In genomic region chr4:43351970-43352806, GRCh38 we compare ENCODE assay signal across 16 cellular contexts.
DNase-seq lines count a peak whose midpoint lies in the region; ATAC-seq, FAIRE-seq and TF ChIP-seq lines count a peak whose summit lies in the region.
"Had no signal": no experiment of that assay in that cellular context is flagged by ENCODE, and none has a peak within 500 bp of the region (broad histone marks: within the 10 kb centered on the region; RNA-seq: fewer than 3 reads in every experiment).

No MANE protein-coding gene starts in this region.

- H3K36me3 ChIP-seq in HepG2 (replicated peaks in 1 of 2; ENCODE audit: control insufficient read depth in 1 of 2, insufficient read depth in 2 of 2, low read length in 2 of 2) (no peaks in the 10 kb centered on the region), right lobe of liver (no peaks in the 10 kb centered on the region), osteoblast (ENCODE audit: insufficient read depth, low read length) (no peaks in the 10 kb centered on the region), brain microvascular endothelial cell (replicated peaks) (no peaks in the 10 kb centered on the region)
- H3K36me3 ChIP-seq: BLaER1 treated with 17β-estradiol and CSF1 and Interleukin-3, amounts not matched to agents 10 nM and 100 nM; HAP-1 had no signal

- peak; percentile 86 for DNase-seq in HepG2 (ENCODE audit: low spot score)
- no peak for DNase-seq in right lobe of liver
- DNase-seq in epithelial cell of esophagus (ENCODE audit: low read depth), result peak; percentile 26
- no peak for DNase-seq in osteoblast (ENCODE audit: insufficient read length, low spot score, missing footprints)
- DNase-seq in stimulated activated CD4-positive, alpha-beta T cell treated with anti-CD3 and anti-CD28 coated beads, Interleukin-2, amount 100 ng/mL, for 24 hours, result no peak
- DNase-seq in stimulated activated naive CD8-positive, alpha-beta T cell treated with anti-CD3 and anti-CD28 coated beads, Interleukin-15, amount 100 ng/mL, for 72 hours, result no peak
- DNase-seq in brain microvascular endothelial cell, result no peak
- DNase-seq: Calu3; CD8-positive, alpha-beta T cell had no signal

- H3K9me3 ChIP-seq in HepG2 (ENCODE audit: low read length) (peaks cover 17% of the 10 kb centered on the region), right lobe of liver (no peaks in the 10 kb centered on the region), osteoblast (ENCODE audit: low read depth, low read length) (no peaks in the 10 kb centered on the region)
- H3K9me3 ChIP-seq: BLaER1 treated with 17β-estradiol and CSF1 and Interleukin-3, amounts not matched to agents 10 nM and 100 nM; HAP-1 had no signal

- H3K27me3 ChIP-seq in HepG2 (ENCODE audit: control insufficient read depth in 1 of 2, insufficient read depth in 2 of 2, low read length in 2 of 2), result no peaks in the 10 kb centered on the region
- no peaks in the 10 kb centered on the region for H3K27me3 ChIP-seq in right lobe of liver
- H3K27me3 ChIP-seq in osteoblast (ENCODE audit: insufficient read depth, low read length), result no peaks in the 10 kb centered on the region
- H3K27me3 ChIP-seq in brain microvascular endothelial cell (replicated peaks), result no peaks in the 10 kb centered on the region
- H3K27me3 ChIP-seq: BLaER1 treated with 17β-estradiol and CSF1 and Interleukin-3, amounts not matched to agents 10 nM and 100 nM had no signal

- CTCF ChIA-PET in HepG2 (lab: Yijun Ruan, JAX; ENCODE audit: low intra/inter-chr PET ratio, low total read pairs), result no interaction called here

- H2AFZ ChIP-seq in HepG2 (ENCODE audit: low read length) (no peak overlapping the region), osteoblast (ENCODE audit: low read length) (peak overlapping the region; percentile 2)

- H3K27ac Mint-ChIP-seq in stimulated activated naive CD8-positive, alpha-beta T cell treated with anti-CD3 and anti-CD28 coated beads, Interleukin-15, amount 100 ng/mL, for 72 hours, result no peak overlapping the region
- H3K27ac Mint-ChIP-seq: B cell; CD8-positive, alpha-beta T cell had no signal

- TF ChIP-seq RAD21 in HepG2 (CRISPR knock-in tag; IDR thresholded peaks at IDR 0.05), result no peak

- H3K27me3 Mint-ChIP-seq in stimulated activated naive CD8-positive, alpha-beta T cell treated with anti-CD3 and anti-CD28 coated beads, Interleukin-15, amount 100 ng/mL, for 72 hours, result no peaks in the 10 kb centered on the region
- H3K27me3 Mint-ChIP-seq: B cell had no signal

- TF ChIP-seq CTCF in HepG2 (CRISPR knock-in tag; IDR thresholded peaks at IDR 0.05) (peak; percentile 67), right lobe of liver (IDR thresholded peaks at IDR 0.05) (no peak), epithelial cell of esophagus (IDR thresholded peaks at IDR 0.05; ENCODE audit: insufficient read depth, low read depth, low read length, missing control alignments) (no peak), osteoblast (IDR thresholded peaks at IDR 0.05; ENCODE audit: extremely low read depth, low read depth, low read length) (no peak), brain microvascular endothelial cell (IDR thresholded peaks at IDR 0.05; ENCODE audit: low read depth, low read length, missing control alignments) (no peak)

- H3K9me3 Mint-ChIP-seq in stimulated activated naive CD8-positive, alpha-beta T cell treated with anti-CD3 and anti-CD28 coated beads, Interleukin-15, amount 100 ng/mL, for 72 hours, result peaks cover 0 to 7% of the 10 kb centered on the region in 2 donors

- TF ChIP-seq EP300 in HepG2 (IDR thresholded peaks at IDR 0.05; ENCODE audit: low read depth in 2 of 2, low read length in 2 of 2) (peak in 1 of 2 experiments; percentile 52; a peak in 1 of 4 replicates), HepG2 (CRISPR knock-in tag; IDR thresholded peaks at IDR 0.05; ENCODE audit: borderline replicate concordance) (no peak)

- peak overlapping the region; percentile 49 for H3K4me2 ChIP-seq in HepG2 (ENCODE audit: low read depth, low read length)
- no peak overlapping the region for H3K4me2 ChIP-seq in osteoblast (ENCODE audit: insufficient read depth, low read length)
- H3K4me2 ChIP-seq: BLaER1 treated with 17β-estradiol and CSF1 and Interleukin-3, amounts not matched to agents 10 nM and 100 nM had no signal

- no peaks in the 10 kb centered on the region for H3K4me1 Mint-ChIP-seq in stimulated activated naive CD8-positive, alpha-beta T cell treated with anti-CD3 and anti-CD28 coated beads, Interleukin-15, amount 100 ng/mL, for 72 hours
- H3K4me1 Mint-ChIP-seq: B cell had no signal

- intact Hi-C loops in HepG2 (cut with micrococcal nuclease; ENCODE audit: unreplicated experiment), result loop anchor here (1.0 to 5.0 kb wide), 2 partner anchors 105 to 120 kb away; no protein-coding TSS in a partner anchor
- intact Hi-C loops in right lobe of liver (cut with DNase I), result no loop called here

- no peak for FAIRE-seq in HepG2 (lab: Jason Lieb, UNC)
- FAIRE-seq: G401.6, GM12891, GM19239, H1 had no signal

- H3K4me3 ChIP-seq in HepG2 (replicated peaks in 1 of 3; ENCODE audit: insufficient read depth in 1 of 3, low read depth in 2 of 3, low read length in 3 of 3) (peak overlapping the region in 1 of 3 experiments; percentile 17; a peak in 1 of 6 replicates), right lobe of liver (no peak overlapping the region), epithelial cell of esophagus (ENCODE audit: low read length) (no peak overlapping the region), osteoblast (ENCODE audit: insufficient read depth, low read length) (no peak overlapping the region), brain microvascular endothelial cell (ENCODE audit: low read depth, low read length) (no peak overlapping the region)
- H3K4me3 ChIP-seq: BLaER1 treated with 17β-estradiol and CSF1 and Interleukin-3, amounts not matched to agents 10 nM and 100 nM; HAP-1 had no signal

- in situ Hi-C loops in HepG2 (cut with HindIII; ENCODE audit: extremely low pct_ligation_motif_present, low pct_unique_long_range_greater_than_20kb), result no loop called here
- in situ Hi-C loops in brain microvascular endothelial cell (cut with HindIII; ENCODE audit: low pct_ligation_motif_present, low sequenced_read_pairs), result no loop called here

- H3K9ac ChIP-seq in HepG2 (ENCODE audit: insufficient read depth, low read depth, low read length), result peak overlapping the region; percentile 13; the same call in 1 of the 2 replicates
- H3K9ac ChIP-seq: BLaER1 treated with 17β-estradiol and CSF1 and Interleukin-3, amounts not matched to agents 10 nM and 100 nM had no signal

- WGBS in HepG2 (ENCODE audit: low lambda C conversion rate), result 0% methylated on average over 1 of the region's 1 CpG
- 33% methylated on average over 1 of the region's 1 CpG for WGBS in right lobe of liver (ENCODE audit: insufficient coverage, low coverage, low lambda C conversion rate, missing lambda C conversion rate)

- no peaks in the 10 kb centered on the region for H4K20me1 ChIP-seq in HepG2 (ENCODE audit: insufficient read depth, low read length)
- H4K20me1 ChIP-seq in osteoblast (ENCODE audit: insufficient read depth, low read length), result no peaks in the 10 kb centered on the region
- H4K20me1 ChIP-seq: BLaER1 treated with 17β-estradiol and CSF1 and Interleukin-3, amounts not matched to agents 10 nM and 100 nM had no signal

- TF ChIP-seq POLR2A in HepG2 (IDR thresholded peaks at IDR 0.05; ENCODE audit: insufficient read depth in 1 of 2, low read depth in 2 of 2, low read length in 2 of 2) (no peak), right lobe of liver (IDR thresholded peaks at IDR 0.05) (no peak)

- BruUV-seq in HepG2 (replicated peaks; lab: Mats Ljungman, UMichigan), result no TSS peak

- ATAC-seq in HepG2 (peak; percentile 95), right lobe of liver (no peak)
- no peak for ATAC-seq in stimulated activated naive CD8-positive, alpha-beta T cell treated with anti-CD3 and anti-CD28 coated beads, Interleukin-15, amount 100 ng/mL, for 72 hours
- ATAC-seq: CD8-positive, alpha-beta T cell had no signal

- H3K4me1 ChIP-seq in HepG2 (ENCODE audit: insufficient read depth, low read length) (peaks cover 60% of the 10 kb centered on the region), right lobe of liver (no peaks in the 10 kb centered on the region), osteoblast (ENCODE audit: insufficient read depth, low read length) (no peaks in the 10 kb centered on the region)
- H3K4me1 ChIP-seq: BLaER1 treated with 17β-estradiol and CSF1 and Interleukin-3, amounts not matched to agents 10 nM and 100 nM; HAP-1 had no signal

- POLR2A ChIA-PET in HepG2 (lab: Yijun Ruan, JAX), result interaction anchor here (0.7 to 0.8 kb wide), 2 partner anchors 8 to 9 kb away, joined by 3 read pairs; no protein-coding TSS in a partner anchor

- no peaks in the 10 kb centered on the region for H3K79me2 ChIP-seq in HepG2 (ENCODE audit: insufficient read depth, low read length)
- no peaks in the 10 kb centered on the region for H3K79me2 ChIP-seq in osteoblast (ENCODE audit: insufficient read depth, low read length)

- H3K27ac ChIP-seq in HepG2 (ENCODE audit: extremely low read length, insufficient read depth, low read length) (peak overlapping the region; percentile 63), right lobe of liver (no peak overlapping the region), osteoblast (ENCODE audit: low read depth, low read length) (no peak overlapping the region), brain microvascular endothelial cell (no peak overlapping the region)
- H3K27ac ChIP-seq: BLaER1 treated with 17β-estradiol and CSF1 and Interleukin-3, amounts not matched to agents 10 nM and 100 nM had no signal

- no peak overlapping the region for H3K4me3 Mint-ChIP-seq in stimulated activated naive CD8-positive, alpha-beta T cell treated with anti-CD3 and anti-CD28 coated beads, Interleukin-15, amount 100 ng/mL, for 72 hours
- H3K4me3 Mint-ChIP-seq: B cell; CD8-positive, alpha-beta T cell had no signal

TF ChIP-seq in HepG2, 621 proteins besides CTCF, POLR2A, EP300 and RAD21 (continues in another document):
- no peak for TF ChIP-seq ZNF652 (CRISPR knock-in tag; IDR thresholded peaks at IDR 0.05; ENCODE audit: borderline replicate concordance, low read depth)
- TF ChIP-seq ARNTL (CRISPR knock-in tag; IDR thresholded peaks at IDR 0.05), result no peak
- TF ChIP-seq, protein P1, sequence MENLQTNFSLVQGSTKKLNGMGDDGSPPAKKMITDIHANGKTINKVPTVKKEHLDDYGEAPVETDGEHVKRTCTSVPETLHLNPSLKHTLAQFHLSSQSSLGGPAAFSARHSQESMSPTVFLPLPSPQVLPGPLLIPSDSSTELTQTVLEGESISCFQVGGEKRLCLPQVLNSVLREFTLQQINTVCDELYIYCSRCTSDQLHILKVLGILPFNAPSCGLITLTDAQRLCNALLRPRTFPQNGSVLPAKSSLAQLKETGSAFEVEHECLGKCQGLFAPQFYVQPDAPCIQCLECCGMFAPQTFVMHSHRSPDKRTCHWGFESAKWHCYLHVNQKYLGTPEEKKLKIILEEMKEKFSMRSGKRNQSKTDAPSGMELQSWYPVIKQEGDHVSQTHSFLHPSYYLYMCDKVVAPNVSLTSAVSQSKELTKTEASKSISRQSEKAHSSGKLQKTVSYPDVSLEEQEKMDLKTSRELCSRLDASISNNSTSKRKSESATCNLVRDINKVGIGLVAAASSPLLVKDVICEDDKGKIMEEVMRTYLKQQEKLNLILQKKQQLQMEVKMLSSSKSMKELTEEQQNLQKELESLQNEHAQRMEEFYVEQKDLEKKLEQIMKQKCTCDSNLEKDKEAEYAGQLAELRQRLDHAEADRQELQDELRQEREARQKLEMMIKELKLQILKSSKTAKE (CRISPR knock-in tag; IDR thresholded peaks at IDR 0.05; ENCODE audit: borderline replicate concordance), result no peak
- no peak for TF ChIP-seq RBM39 (IDR thresholded peaks at IDR 0.05; ENCODE audit: low read depth, low read length, poor library complexity, severe bottlenecking)

Comparison
In these comparisons a context has a peak if more than half of its experiments do, and no peak if none do; other contexts are left out.
1. DNase-seq: peak in HepG2 (single experiment) and epithelial cell of esophagus (single experiment); none in right lobe of liver (0 of 3), osteoblast (single experiment), stimulated activated CD4-positive, alpha-beta T cell treated with anti-CD3 and anti-CD28 coated beads, Interleukin-2, amount 100 ng/mL, for 24 hours (0 of 2), stimulated activated naive CD8-positive, alpha-beta T cell treated with anti-CD3 and anti-CD28 coated beads, Interleukin-15, amount 100 ng/mL, for 72 hours (0 of 2) and brain microvascular endothelial cell (single experiment).